In the genomic region with DNA sequence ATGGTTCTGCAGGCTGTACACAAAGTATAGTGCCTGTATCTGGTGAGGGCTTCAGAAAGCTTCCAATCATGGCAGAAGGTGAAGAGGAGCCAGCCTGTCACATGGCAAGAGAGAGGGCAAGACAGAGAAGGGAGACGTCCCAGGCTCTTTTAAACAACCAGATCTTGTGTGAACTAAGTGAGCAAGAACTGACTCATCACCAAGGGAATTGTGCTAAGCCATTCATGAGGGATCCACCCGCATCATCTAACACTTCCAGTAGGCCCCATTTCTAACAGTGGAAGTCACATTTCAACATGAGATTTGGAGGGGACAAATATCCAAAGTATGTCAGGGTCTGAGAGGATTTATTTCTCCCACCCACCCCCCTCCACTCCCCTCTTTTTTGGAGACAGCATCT, we compare ENCODE assay signal across 20 cellular contexts. TPM values are rescaled to one million over a fixed set of nuclear protein-coding genes. Genes with fewer than 3 reads are reported as not detected.
DNase-seq lines count a peak whose midpoint lies in the region; ATAC-seq, FAIRE-seq and TF ChIP-seq lines count a peak whose summit lies in the region.
"Had no signal": no experiment of that assay in that cellular context is flagged by ENCODE, and none has a peak within 500 bp of the region (broad histone marks: within the 10 kb centered on the region; RNA-seq: fewer than 3 reads in every experiment).

No MANE protein-coding gene starts in this region.

- H3K27ac ChIP-seq in right atrium auricular region = no peak overlapping the region
- no peak overlapping the region for H3K27ac ChIP-seq in psoas muscle
- no peak overlapping the region for H3K27ac ChIP-seq in caudate nucleus (ENCODE audit: low read depth, low read length)
- H3K27ac ChIP-seq: Peyer's patch, upper lobe of left lung had no signal

- no peak for ATAC-seq in psoas muscle

- no peaks in the 10 kb centered on the region for H3K9me3 ChIP-seq in right atrium auricular region
- no peaks in the 10 kb centered on the region for H3K9me3 ChIP-seq in psoas muscle
- H3K9me3 ChIP-seq: HAP-1, Peyer's patch, upper lobe of left lung had no signal

- WGBS in psoas muscle, 3 donors = 18 to 37% (median 27%) methylated on average over 2 of the region's 2 CpGs

- DNase-seq in AG04449 (ENCODE audit: low read depth, low spot score) (peak; percentile 31), HT1080 (ENCODE audit: low read depth) (peak; percentile 74), bronchial epithelial cell (ENCODE audit: low read depth) (peak; percentile 31), right atrium auricular region (ENCODE audit: low spot score) (peak; percentile 59), AG08396 (ENCODE audit: low spot score) (no peak), psoas muscle (no peak), caudate nucleus (lab: John Stamatoyannopoulos, UW) (no peak), DMS53 (lab: John Stamatoyannopoulos, UW) (no peak)
- DNase-seq: ACHN; activated CD4-positive, alpha-beta T cell treated with anti-CD3 and anti-CD28 coated beads, Interleukin-2, amount 10 ng/mL, durations not matched to agents 24 days and 14 days; activated naive CD8-positive, alpha-beta T cell treated with anti-CD3 and anti-CD28 coated beads, Interleukin-2, amount 10 ng/mL, durations not matched to agents 7 days and 5 days; activated T-cell treated with anti-CD3 and anti-CD28 coated beads, Interleukin-2, amount 50 U/mL, for 24 hours; Kasumi-1; NCI-H1930; NCI-H526 treated with DMSO at 0.1 percent for 48 hours; Peyer's patch; stimulated activated CD4-positive, alpha-beta T cell treated with anti-CD3 and anti-CD28 coated beads, Interleukin-4, amount 100 ng/mL, for 1 hour; T1000; upper lobe of left lung had no signal

- POLR2A ChIA-PET in AG04449 (lab: Yijun Ruan, JAX) = no interaction called here

- no peak for FAIRE-seq in bronchial epithelial cell (lab: Jason Lieb, UNC)

- H3K4me3 ChIP-seq in AG04449 (ENCODE audit: low read depth, low read length) (no peak overlapping the region), bronchial epithelial cell (ENCODE audit: low read depth, low read length) (no peak overlapping the region), right atrium auricular region (no peak overlapping the region), psoas muscle (no peak overlapping the region)
- H3K4me3 ChIP-seq: HAP-1, Peyer's patch, upper lobe of left lung had no signal

- no peaks in the 10 kb centered on the region for H3K27me3 ChIP-seq in bronchial epithelial cell (ENCODE audit: control insufficient read depth, insufficient read depth, low read length)
- H3K27me3 ChIP-seq in right atrium auricular region = no peaks in the 10 kb centered on the region
- no peaks in the 10 kb centered on the region for H3K27me3 ChIP-seq in psoas muscle (ENCODE audit: insufficient read depth in 3 of 3, low read length in 2 of 3)
- H3K27me3 ChIP-seq: Peyer's patch, upper lobe of left lung had no signal

- no peak for TF ChIP-seq CTCF in AG04449 (IDR thresholded peaks at IDR 0.05; ENCODE audit: insufficient read depth, low read length, missing control alignments)
- TF ChIP-seq CTCF in bronchial epithelial cell (IDR thresholded peaks at IDR 0.05; ENCODE audit: insufficient read depth, low read length, severe bottlenecking) = no peak
- no peak for TF ChIP-seq CTCF in right atrium auricular region (IDR thresholded peaks at IDR 0.05)
- no peak for TF ChIP-seq CTCF in psoas muscle (IDR thresholded peaks at IDR 0.05)

- no peaks in the 10 kb centered on the region for H3K36me3 ChIP-seq in bronchial epithelial cell (ENCODE audit: control insufficient read depth, insufficient read depth, low read length)
- no peaks in the 10 kb centered on the region for H3K36me3 ChIP-seq in right atrium auricular region
- H3K36me3 ChIP-seq in psoas muscle (ENCODE audit: insufficient read depth in 1 of 2, low read depth in 1 of 2) = no peaks in the 10 kb centered on the region
- H3K36me3 ChIP-seq: HAP-1, Peyer's patch, upper lobe of left lung had no signal

- intact Hi-C loops in psoas muscle (cut with DNase I) = no loop called here

- H3K4me1 ChIP-seq in right atrium auricular region (no peaks in the 10 kb centered on the region), psoas muscle (no peaks in the 10 kb centered on the region)
- H3K4me1 ChIP-seq: HAP-1, Peyer's patch, upper lobe of left lung had no signal

- CTCF ChIA-PET in AG04449 (lab: Yijun Ruan, JAX) = interaction anchor here (1.0 to 1.3 kb wide), 3 partner anchors 9 to 43 kb away, joined by 3 to 4 read pairs (median 4); no protein-coding TSS in a partner anchor

RNA-seq across cellular contexts. Expression of a gene that starts 56.2 kb away (rescaled TPM):
- 171 and 218 TPM in 2 replicates for total RNA-seq in HT1080 (2014; rRNA removed; shearing (Covaris generic))
- 50.9 and 56.3 TPM in 2 replicates for polyA plus RNA-seq in HT1080 (2015; cell fraction: cytosol; rRNA removed)
- polyA plus RNA-seq in HT1080 (2015; cell fraction: nucleus; rRNA removed) = 133 and 141 TPM in 2 replicates
- total RNA-seq in bronchial epithelial cell (73.5 and 85.8 TPM in 2 replicates), right atrium auricular region (10 to 100 TPM; 40.1 to 55.2 TPM), psoas muscle (10 to 100 TPM; 49.1 to 64.1 (median 53.6) TPM)
- polyA plus RNA-seq in psoas muscle = 10 to 100 TPM; 30.8 to 59.0 (median 48.3) TPM

Comparison
In these comparisons a context has a peak if more than half of its experiments do, and no peak if none do; other contexts are left out.
1. DNase-seq: peak in AG04449 (single experiment), HT1080 (single experiment), bronchial epithelial cell (single experiment) and right atrium auricular region (single experiment); none in AG08396 (single experiment), psoas muscle (0 of 2), caudate nucleus (0 of 61) and DMS53 (single experiment).